Comparison of ENCODE assay signal across 7 cellular contexts in genomic region chr1:153922838-153923652, GRCh38. TPM values are rescaled to one million over a fixed set of nuclear protein-coding genes. Genes with fewer than 3 reads are reported as not detected.
DNase-seq lines count a peak whose midpoint lies in the region; ATAC-seq and TF ChIP-seq lines count a peak whose summit lies in the region.

Gene GATAD2B, minus strand, starts transcription at chr1:153922972. Its CDS starts 94,625 bp downstream, at chr1:153828347.

- no peaks in the 10 kb centered on the region for H3K9me3 ChIP-seq in hepatocyte (ENCODE audit: low read depth)

- H4K20me1 ChIP-seq in hepatocyte (ENCODE audit: insufficient read depth, poor library complexity, severe bottlenecking): peaks cover 41% of the 10 kb centered on the region

- peak within 1 kb of the TSS; percentile 89 for H3K4me2 ChIP-seq in hepatocyte

- WGBS in hepatocyte (ENCODE audit: low lambda C conversion rate, missing lambda C conversion rate): 2% methylated on average over 39 of the region's 61 CpGs

- peak within 1 kb of the TSS; percentile 64 for H2AFZ ChIP-seq in hepatocyte

- H3K36me3 ChIP-seq in hepatocyte (replicated peaks; ENCODE audit: insufficient read depth, low read depth): no peaks in the 10 kb centered on the region

- peak; percentile 85 for ATAC-seq in GM18505 (IDR thresholded peaks at IDR 0.05; ENCODE audit: unreplicated experiment)
- peak; percentile 81 for ATAC-seq in HG02973 (IDR thresholded peaks at IDR 0.05; ENCODE audit: unreplicated experiment)

- DNase-seq in NCI-H2029 (lab: John Stamatoyannopoulos, UW) (peak; percentile 99), T-helper 22 cell (ENCODE audit: low read depth) (peak; percentile 100), astrocyte of the cerebellum (ENCODE audit: low read depth) (peak; percentile 100), hepatocyte (ENCODE audit: low spot score) (peak; percentile 100), renal cortical epithelial cell (ENCODE audit: low read depth) (peak; percentile 99)

- peak within 1 kb of the TSS; percentile 82 for H3K4me3 ChIP-seq in astrocyte of the cerebellum (ENCODE audit: low read depth, low read length)
- H3K4me3 ChIP-seq in hepatocyte: peak within 1 kb of the TSS; percentile 51

- TF ChIP-seq POLR2A in GM18505 (IDR thresholded peaks at IDR 0.05; ENCODE audit: borderline replicate concordance, extremely low read depth, insufficient read depth, insufficient read length): peak; percentile 82

- in situ Hi-C loops in astrocyte of the cerebellum (cut with HindIII; ENCODE audit: low sequenced_read_pairs): loop anchor here (5.0 to 25.0 kb wide), 2 partner anchors 59 to 111 kb away; no protein-coding TSS in a partner anchor

- no peaks in the 10 kb centered on the region for H3K27me3 ChIP-seq in hepatocyte

- peaks cover 24% of the 10 kb centered on the region for H3K4me1 ChIP-seq in hepatocyte (ENCODE audit: insufficient read depth)

- no peaks in the 10 kb centered on the region for H3K9me2 ChIP-seq in hepatocyte (replicated peaks; ENCODE audit: insufficient read depth)

- H3K27ac ChIP-seq in hepatocyte: peak within 1 kb of the TSS; percentile 94

- no peak for TF ChIP-seq CTCF in astrocyte of the cerebellum (IDR thresholded peaks at IDR 0.05; ENCODE audit: low read depth, low read length, missing control alignments)
- TF ChIP-seq CTCF in hepatocyte (IDR thresholded peaks at IDR 0.05; ENCODE audit: poor library complexity): no peak

- H3K79me2 ChIP-seq in hepatocyte: peaks cover 42% of the 10 kb centered on the region

RNA-seq across cellular contexts. Expression of gene GATAD2B, which starts in this region (rescaled TPM):
- total RNA-seq in hepatocyte (7.4 and 11.7 TPM in 2 replicates), renal cortical epithelial cell (2.6 and 16.6 TPM in 2 replicates)
- polyA plus RNA-seq in hepatocyte: 5.4 TPM in 2 replicates

Comparison
In these comparisons a context has a peak if more than half of its experiments do, and no peak if none do; other contexts are left out.
1. Peak in every context shown above with its lines: DNase-seq, ATAC-seq, H3K4me3 ChIP-seq and H3K27ac ChIP-seq.